ENCODE assay signal across 29 cellular contexts in the genomic region with DNA sequence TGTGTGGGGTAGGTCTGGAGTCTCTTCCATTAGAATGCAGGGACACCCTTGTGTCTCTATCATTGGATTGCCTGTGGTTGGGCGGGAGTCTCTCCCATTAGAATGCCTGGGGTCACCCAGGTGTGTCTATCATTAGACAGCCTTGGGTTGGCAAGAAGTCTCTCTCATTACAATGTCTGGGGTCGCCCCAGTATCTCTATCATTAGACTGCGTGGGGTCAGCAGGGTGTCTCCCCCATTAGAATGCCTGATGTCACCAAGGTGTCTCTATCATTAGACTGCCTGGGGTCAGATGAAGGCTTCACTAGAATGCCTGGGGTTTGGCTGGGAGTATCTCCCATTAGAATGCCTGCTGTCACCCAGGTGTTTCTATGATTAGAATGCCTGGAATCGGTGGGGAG.
"Had no signal": no experiment of that assay in that cellular context is flagged by ENCODE, and none has a peak within 500 bp of the region (broad histone marks: within the 10 kb centered on the region; RNA-seq: fewer than 3 reads in every experiment).

No MANE protein-coding gene starts in this region.

- H3K36me3 Mint-ChIP-seq: activated naive CD4-positive, alpha-beta T cell treated with anti-CD3 and anti-CD28 coated beads, Interleukin-2, amount 50 U/mL, for 24 hours; activated naive CD8-positive, alpha-beta T cell treated with anti-CD3 and anti-CD28 coated beads, Interleukin-2, amount 10 ng/mL, durations not matched to agents 7 days and 5 days; IgD-negative memory B cell had no signal

- H3K27me3 Mint-ChIP-seq: activated CD4-positive, alpha-beta memory T cell treated with anti-CD3 and anti-CD28 coated beads, Interleukin-2, amount 10 ng/mL, durations not matched to agents 7 days and 5 days; activated CD4-positive, alpha-beta T cell treated with anti-CD3 and anti-CD28 coated beads for 36 hours; activated naive CD4-positive, alpha-beta T cell treated with anti-CD3 and anti-CD28 coated beads, Interleukin-2, amount 50 U/mL, for 24 hours; activated naive CD8-positive, alpha-beta T cell treated with anti-CD3 and anti-CD28 coated beads, Interleukin-2, amount 10 ng/mL, durations not matched to agents 7 days and 5 days; activated T-cell treated with anti-CD3 and anti-CD28 coated beads, Interleukin-2, amount 50 U/mL, for 24 hours; IgD-negative memory B cell had no signal

- ATAC-seq: activated CD4-positive, alpha-beta T cell treated with anti-CD3 and anti-CD28 coated beads for 36 hours; activated CD4-positive, CD25-positive, alpha-beta regulatory T cell treated with anti-CD3 and anti-CD28 coated beads, Interleukin-2, amount 50 U/mL, for 24 hours; Panc1 had no signal

- H3K27me3 ChIP-seq: ascending aorta, cardiac muscle cell, SJSA1 had no signal

- H3K27ac Mint-ChIP-seq: activated CD4-positive, alpha-beta memory T cell treated with anti-CD3 and anti-CD28 coated beads, Interleukin-2, amount 10 ng/mL, durations not matched to agents 7 days and 5 days; activated CD4-positive, alpha-beta T cell treated with anti-CD3 and anti-CD28 coated beads for 36 hours; activated naive CD4-positive, alpha-beta T cell treated with anti-CD3 and anti-CD28 coated beads, Interleukin-2, amount 50 U/mL, for 24 hours; activated naive CD8-positive, alpha-beta T cell treated with anti-CD3 and anti-CD28 coated beads, Interleukin-2, amount 10 ng/mL, durations not matched to agents 7 days and 5 days; activated T-cell treated with anti-CD3 and anti-CD28 coated beads, Interleukin-2, amount 50 U/mL, for 24 hours; activated T-helper 2 cell treated with anti-CD3 and anti-CD28 coated beads, Interferon-gamma antibody, Interleukin-2, Interleukin-4, amounts not matched to agents 10 μg/mL and 5 μg/mL and 100 μg/mL, durations not matched to agents 14 hours and 24 hours and 36 hours; IgD-negative memory B cell; T-helper 1 cell treated with Interleukin-12 subunit alpha and Interleukin-12 subunit beta and Interleukin-4 antibody, amounts not matched to agents 30 μg/mL and 1 μg/mL, for 36 hours; T-helper 2 cell treated with Interferon-gamma antibody and Interleukin-4, amounts not matched to agents 5 μg/mL and 100 μg/mL, for 36 hours had no signal

- H3K4me1 ChIP-seq: ascending aorta, SJSA1 had no signal

- H3K27ac ChIP-seq: ascending aorta, cardiac muscle cell, SJSA1 had no signal

- H3K4me3 ChIP-seq: ascending aorta, cardiac muscle cell, SJSA1 had no signal

- DNase-seq: activated CD4-positive, alpha-beta memory T cell treated with anti-CD3 and anti-CD28 coated beads, Interleukin-2, amount 10 ng/mL, durations not matched to agents 7 days and 5 days; activated CD4-positive, alpha-beta T cell treated with anti-CD3 and anti-CD28 coated beads for 36 hours; activated gamma-delta T cell; activated naive CD4-positive, alpha-beta T cell treated with Interleukin-2 at 50 U/mL for 16 hours; activated naive CD8-positive, alpha-beta T cell treated with anti-CD3 and anti-CD28 coated beads, Interleukin-2, amount 10 ng/mL, durations not matched to agents 7 days and 5 days; activated T-cell treated with anti-CD3 and anti-CD28 coated beads, Interleukin-2, amount 50 U/mL, for 24 hours; amygdala; Karpas-422; KBM-7; NCI-H1105; NCI-H1417 treated with DMSO at 0.1 percent for 48 hours; NCI-H187 treated with DMSO at 0.1 percent for 48 hours; NCI-H2081; NCI-H226; NCI-H446 treated with DMSO at 0.1 percent for 48 hours; NCI-H524; NCI-H69; SHP77 treated with DMSO at 0.1 percent for 48 hours; SK-N-SH had no signal

- H3K9me3 ChIP-seq: ascending aorta, SJSA1, SK-N-SH had no signal

- H3K36me3 ChIP-seq: ascending aorta, cardiac muscle cell, SJSA1 had no signal

- H3K4me3 Mint-ChIP-seq: activated CD4-positive, alpha-beta memory T cell treated with anti-CD3 and anti-CD28 coated beads, Interleukin-2, amount 10 ng/mL, durations not matched to agents 7 days and 5 days; activated CD4-positive, alpha-beta T cell treated with anti-CD3 and anti-CD28 coated beads for 36 hours; activated naive CD4-positive, alpha-beta T cell treated with anti-CD3 and anti-CD28 coated beads, Interleukin-2, amount 50 U/mL, for 24 hours; activated naive CD8-positive, alpha-beta T cell treated with anti-CD3 and anti-CD28 coated beads, Interleukin-2, amount 10 ng/mL, durations not matched to agents 7 days and 5 days; activated T-cell treated with anti-CD3 and anti-CD28 coated beads, Interleukin-2, amount 50 U/mL, for 24 hours; IgD-negative memory B cell; T-helper 1 cell treated with Interleukin-12 subunit alpha and Interleukin-12 subunit beta and Interleukin-4 antibody, amounts not matched to agents 30 μg/mL and 1 μg/mL, for 36 hours; T-helper 2 cell treated with Interferon-gamma antibody and Interleukin-4, amounts not matched to agents 5 μg/mL and 100 μg/mL, for 36 hours had no signal

- H3K4me1 Mint-ChIP-seq: activated CD4-positive, alpha-beta memory T cell treated with anti-CD3 and anti-CD28 coated beads, Interleukin-2, amount 10 ng/mL, durations not matched to agents 7 days and 5 days; activated CD4-positive, alpha-beta T cell treated with anti-CD3 and anti-CD28 coated beads for 36 hours; activated naive CD4-positive, alpha-beta T cell treated with anti-CD3 and anti-CD28 coated beads, Interleukin-2, amount 50 U/mL, for 24 hours; activated naive CD8-positive, alpha-beta T cell treated with anti-CD3 and anti-CD28 coated beads, Interleukin-2, amount 10 ng/mL, durations not matched to agents 7 days and 5 days; IgD-negative memory B cell had no signal
